ENCODE assay signal across 1 cellular context in genomic region chr1:145730900-145731299, GRCh38.
TF ChIP-seq lines count a peak whose summit lies in the region.

No MANE protein-coding gene starts in this region.

TF ChIP-seq in GM23338, 12 proteins besides CTCF, POLR2A, EP300 and RAD21:
- TF ChIP-seq, protein P1, sequence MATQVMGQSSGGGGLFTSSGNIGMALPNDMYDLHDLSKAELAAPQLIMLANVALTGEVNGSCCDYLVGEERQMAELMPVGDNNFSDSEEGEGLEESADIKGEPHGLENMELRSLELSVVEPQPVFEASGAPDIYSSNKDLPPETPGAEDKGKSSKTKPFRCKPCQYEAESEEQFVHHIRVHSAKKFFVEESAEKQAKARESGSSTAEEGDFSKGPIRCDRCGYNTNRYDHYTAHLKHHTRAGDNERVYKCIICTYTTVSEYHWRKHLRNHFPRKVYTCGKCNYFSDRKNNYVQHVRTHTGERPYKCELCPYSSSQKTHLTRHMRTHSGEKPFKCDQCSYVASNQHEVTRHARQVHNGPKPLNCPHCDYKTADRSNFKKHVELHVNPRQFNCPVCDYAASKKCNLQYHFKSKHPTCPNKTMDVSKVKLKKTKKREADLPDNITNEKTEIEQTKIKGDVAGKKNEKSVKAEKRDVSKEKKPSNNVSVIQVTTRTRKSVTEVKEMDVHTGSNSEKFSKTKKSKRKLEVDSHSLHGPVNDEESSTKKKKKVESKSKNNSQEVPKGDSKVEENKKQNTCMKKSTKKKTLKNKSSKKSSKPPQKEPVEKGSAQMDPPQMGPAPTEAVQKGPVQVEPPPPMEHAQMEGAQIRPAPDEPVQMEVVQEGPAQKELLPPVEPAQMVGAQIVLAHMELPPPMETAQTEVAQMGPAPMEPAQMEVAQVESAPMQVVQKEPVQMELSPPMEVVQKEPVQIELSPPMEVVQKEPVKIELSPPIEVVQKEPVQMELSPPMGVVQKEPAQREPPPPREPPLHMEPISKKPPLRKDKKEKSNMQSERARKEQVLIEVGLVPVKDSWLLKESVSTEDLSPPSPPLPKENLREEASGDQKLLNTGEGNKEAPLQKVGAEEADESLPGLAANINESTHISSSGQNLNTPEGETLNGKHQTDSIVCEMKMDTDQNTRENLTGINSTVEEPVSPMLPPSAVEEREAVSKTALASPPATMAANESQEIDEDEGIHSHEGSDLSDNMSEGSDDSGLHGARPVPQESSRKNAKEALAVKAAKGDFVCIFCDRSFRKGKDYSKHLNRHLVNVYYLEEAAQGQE (IDR thresholded peaks at IDR 0.05; ENCODE audit: unreplicated experiment): no peak
- TF ChIP-seq POLR2AphosphoS5 (IDR thresholded peaks at IDR 0.05; ENCODE audit: low read depth): no peak
- TF ChIP-seq ZNF114 (CRISPR knock-in tag; IDR thresholded peaks at IDR 0.05): no peak
- TF ChIP-seq CREB1 (CRISPR knock-in tag; IDR thresholded peaks at IDR 0.05; ENCODE audit: low read depth): no peak
- no peak for TF ChIP-seq EZH2phosphoT487 (IDR thresholded peaks at IDR 0.05; ENCODE audit: unreplicated experiment)
- TF ChIP-seq NANOG (IDR thresholded peaks at IDR 0.05; ENCODE audit: borderline replicate concordance): no peak
